Comparison of ENCODE assay signal across 1 cellular context in the genomic region with DNA sequence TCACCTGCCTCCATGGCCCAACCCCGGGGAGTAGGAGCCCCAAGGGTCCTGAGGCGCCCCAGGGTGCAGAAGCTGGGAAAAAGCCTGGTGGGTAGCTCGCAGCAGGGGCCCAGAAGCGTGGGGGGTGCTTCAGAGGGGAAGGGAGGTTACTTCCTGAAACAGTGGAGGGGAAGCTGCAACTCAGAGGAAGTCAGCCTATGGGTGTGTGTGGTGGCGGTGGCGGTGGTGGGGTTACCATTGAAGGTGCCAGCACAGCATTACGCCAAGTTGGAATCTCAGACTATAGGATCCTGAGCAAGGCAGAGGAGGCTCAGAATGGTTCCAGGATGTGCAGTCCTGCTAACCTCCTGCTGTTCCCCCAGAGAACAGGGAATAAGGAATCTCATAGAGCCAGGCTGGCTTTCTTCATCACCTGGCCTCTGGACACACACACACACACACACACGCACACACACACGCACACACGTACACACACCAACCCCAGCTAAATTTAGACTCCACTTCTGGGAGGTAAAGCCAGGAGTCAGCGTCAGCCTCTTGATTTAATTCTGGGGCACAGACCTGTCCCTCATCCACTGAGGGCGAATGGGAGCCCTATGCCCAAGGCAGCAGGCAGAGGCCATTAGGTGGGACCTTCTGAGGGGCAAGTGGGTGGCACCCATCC.
A peak's percentile ranks its signal among the peaks of the same experiment; 100 is the strongest.
TF ChIP-seq lines count a peak whose summit lies in the region.

No MANE protein-coding gene starts in this region.

TF ChIP-seq in SK-N-SH treated with all-trans-retinoic acid at 6 μM for 48 hours, 23 proteins besides CTCF, POLR2A, EP300 and RAD21:
- TF ChIP-seq POU6F1 (CRISPR knock-in tag; IDR thresholded peaks at IDR 0.05; ENCODE audit: borderline replicate concordance, low read depth) (peak; percentile 53; the same call in 1 of the 2 replicates), ZNF565 (CRISPR knock-in tag; conservative IDR thresholded peaks at IDR 0.05; ENCODE audit: low read depth) (no peak)
